24 cellular contexts compared by ENCODE assay signal in the genomic region with DNA sequence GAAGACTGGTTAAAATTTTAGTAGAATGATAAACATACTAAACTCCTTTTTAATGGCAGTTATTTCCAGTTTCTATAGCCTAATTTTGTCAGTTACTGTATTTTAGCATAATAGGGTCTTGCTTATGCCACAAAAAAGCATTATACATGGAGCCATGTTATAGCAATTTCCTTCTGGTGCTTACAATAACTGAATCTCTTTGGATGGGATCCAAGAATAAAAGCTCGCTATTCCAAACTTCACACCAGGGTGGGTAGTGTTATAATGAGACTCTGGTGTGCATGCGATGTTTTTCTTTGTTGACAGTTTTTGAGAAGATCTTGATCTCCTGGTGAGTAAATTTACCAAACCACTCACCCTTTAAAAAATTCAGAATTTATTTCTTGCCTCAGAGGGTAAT.
"Had no signal": no experiment of that assay in that cellular context is flagged by ENCODE, and none has a peak within 500 bp of the region (broad histone marks: within the 10 kb centered on the region; RNA-seq: fewer than 3 reads in every experiment).

No MANE protein-coding gene starts in this region.

- H3K27me3 Mint-ChIP-seq: IgD-negative memory B cell had no signal

- DNase-seq: Kasumi-1; MV-4-11; NCI-H1048; NCI-H1436; NCI-H187; NCI-H2029; NCI-H2171; NCI-H226; NCI-H510A; NCI-H524 treated with DMSO at 0.1 percent for 48 hours; NCI-H82; NK-92 treated with Interleukin-12 subunit alpha and Interleukin-12 subunit beta, amount 100 ng/mL, for 24 hours; PC-3; SHP77; T-helper 1 cell; T-helper 17 cell had no signal

- ATAC-seq: K562, Panc1, PC-3, SK-N-SH treated with all-trans-retinoic acid at 6 μM for 48 hours, T-helper 17 cell had no signal

- H3K27ac Mint-ChIP-seq: IgD-negative memory B cell; T-helper 17 cell; T-helper 2 cell treated with Interferon-gamma antibody and Interleukin-4, amounts not matched to agents 5 μg/mL and 100 μg/mL, for 36 hours had no signal

- H3K4me3 Mint-ChIP-seq: IgD-negative memory B cell; T-helper 17 cell; T-helper 2 cell treated with Interferon-gamma antibody and Interleukin-4, amounts not matched to agents 5 μg/mL and 100 μg/mL, for 36 hours had no signal

- H3K9me3 Mint-ChIP-seq: T-helper 2 cell treated with Interferon-gamma antibody and Interleukin-4, amounts not matched to agents 5 μg/mL and 100 μg/mL, for 36 hours had no signal

- H3K4me3 ChIP-seq: K562 had no signal

- H3K27ac ChIP-seq: HL-60, KMS-11, RWPE1 had no signal

- H3K36me3 Mint-ChIP-seq: IgD-negative memory B cell had no signal

- H3K4me1 Mint-ChIP-seq: T-helper 17 cell had no signal
